ENCODE assay signal across 18 cellular contexts in genomic region chr21:41295721-41296254, GRCh38. TPM values are rescaled to one million over a fixed set of nuclear protein-coding genes. Genes with fewer than 3 reads are reported as not detected.
A peak's percentile ranks its signal among the peaks of the same experiment; 100 is the strongest.
DNase-seq lines count a peak whose midpoint lies in the region; ATAC-seq and TF ChIP-seq lines count a peak whose summit lies in the region.
"Had no signal": no experiment of that assay in that cellular context is flagged by ENCODE, and none has a peak within 500 bp of the region (broad histone marks: within the 10 kb centered on the region; RNA-seq: fewer than 3 reads in every experiment).

No MANE protein-coding gene starts in this region.

- H2AFZ ChIP-seq in IMR-90 (replicated peaks; ENCODE audit: low read length, poor library complexity), result no peak overlapping the region
- H2AFZ ChIP-seq: GM23338 had no signal

- H3K14ac ChIP-seq in IMR-90 (replicated peaks; ENCODE audit: low read depth, low read length), result no peak overlapping the region

- no peak for ATAC-seq in IMR-90 (ENCODE audit: low read depth)
- peak; percentile 85 for ATAC-seq in esophagus mucosa
- peak; percentile 53 for ATAC-seq in left lung
- ATAC-seq: A549, GM23338 had no signal

- in situ Hi-C loops in IMR-90 (cut with MboI; ENCODE audit: low sequenced_read_pairs), result loop anchor here (25.0 kb wide), 1 partner anchor 492 kb away; no protein-coding TSS in a partner anchor
- in situ Hi-C loops in transverse colon (cut with MboI; ENCODE audit: low pct_ligation_motif_present in 1 of 4, low pct_unique_long_range_greater_than_20kb in 1 of 4, low sequenced_read_pairs in 3 of 4), result loop anchor here in 1 of 4 donors (25.0 kb wide), 1 partner anchor 167 kb away; no protein-coding TSS in a partner anchor

- intact Hi-C loops in IMR-90 (cut with micrococcal nuclease) (no loop called here), left lung (cut with DNase I) (no loop called here), transverse colon (cut with DNase I; ENCODE audit: low total_unique reads) (no loop called here), ascending aorta (cut with DNase I) (no loop called here), thyroid gland (cut with DNase I) (no loop called here)

- POLR2A ChIA-PET in IMR-90 (lab: Charles Lee; ENCODE audit: unreplicated experiment), result no interaction called here

- TF ChIP-seq CTCF in IMR-90 (conservative IDR thresholded peaks at IDR 0.05; ENCODE audit: low read depth, low read length), result no peak
- TF ChIP-seq CTCF in left lung (IDR thresholded peaks at IDR 0.05), result no peak
- no peak for TF ChIP-seq CTCF in transverse colon (IDR thresholded peaks at IDR 0.05)
- TF ChIP-seq CTCF in ascending aorta (IDR thresholded peaks at IDR 0.05), result no peak
- no peak for TF ChIP-seq CTCF in thyroid gland (IDR thresholded peaks at IDR 0.05)

- H4K20me1 ChIP-seq in IMR-90 (ENCODE audit: insufficient read depth, low read length), result no peaks in the 10 kb centered on the region

- TF ChIP-seq EP300 in transverse colon (IDR thresholded peaks at IDR 0.05; ENCODE audit: low read depth), result no peak

- H2BK120ac ChIP-seq in IMR-90 (ENCODE audit: low read depth, low read length), result no peak overlapping the region
- H2BK120ac ChIP-seq in mesendoderm (ENCODE audit: low read depth, low read length), result no peak overlapping the region

- no peaks in the 10 kb centered on the region for H3K9me1 ChIP-seq in IMR-90 (ENCODE audit: insufficient read depth, low read length)

- no peak for TF ChIP-seq RAD21 in IMR-90 (IDR thresholded peaks at IDR 0.05; ENCODE audit: low read length)

- H3K18ac ChIP-seq in IMR-90 (ENCODE audit: low read depth, low read length) (no peak overlapping the region), mesendoderm (ENCODE audit: low read length) (no peak overlapping the region)

- TF ChIP-seq POLR2A in IMR-90 (IDR thresholded peaks at IDR 0.05; ENCODE audit: low read depth, low read length), result no peak
- no peak for TF ChIP-seq POLR2A in transverse colon (IDR thresholded peaks at IDR 0.05)
- no peak for TF ChIP-seq POLR2A in thyroid gland (IDR thresholded peaks at IDR 0.05)

- H3K36me3 ChIP-seq in IMR-90 (ENCODE audit: control insufficient read depth, insufficient read depth, low read length) (no peaks in the 10 kb centered on the region), left lung (no peaks in the 10 kb centered on the region), transverse colon (no peaks in the 10 kb centered on the region), ascending aorta (no peaks in the 10 kb centered on the region), mesendoderm (ENCODE audit: control insufficient read depth, insufficient read depth, low read length) (no peaks in the 10 kb centered on the region), thyroid gland (no peaks in the 10 kb centered on the region)

- H3K4me3 ChIP-seq in IMR-90 (ENCODE audit: insufficient read depth, low read depth, low read length) (no peak overlapping the region), left lung (no peak overlapping the region), transverse colon (no peak overlapping the region), ascending aorta (no peak overlapping the region), mesendoderm (ENCODE audit: low read length) (no peak overlapping the region), thyroid gland (replicated peaks in 1 of 3) (no peak overlapping the region)
- H3K4me3 ChIP-seq: A549, GM23338 had no signal

- DNase-seq in IMR-90, result no peak
- DNase-seq in left lung, result no peak
- DNase-seq in transverse colon, result peak; percentile 27
- DNase-seq in ascending aorta (ENCODE audit: low spot score in 2 of 2), result no peak
- DNase-seq in NCI-H2196 (lab: John Stamatoyannopoulos, UW; ENCODE audit: unreplicated experiment), result no peak
- DNase-seq in mesendoderm, result no peak
- DNase-seq in thyroid gland, result no peak
- DNase-seq: AML-193; Caco-2; CD4-positive, alpha-beta T cell; HCEC 1CT had no signal

- peaks cover 4% of the 10 kb centered on the region for H3K27me3 ChIP-seq in IMR-90 (ENCODE audit: control insufficient read depth, insufficient read depth, low read length)
- peaks cover 0 to 18% of the 10 kb centered on the region in 2 donors for H3K27me3 ChIP-seq in left lung
- H3K27me3 ChIP-seq in transverse colon, result peaks cover 35% of the 10 kb centered on the region
- H3K27me3 ChIP-seq in ascending aorta, result no peaks in the 10 kb centered on the region
- H3K27me3 ChIP-seq in mesendoderm (ENCODE audit: insufficient read depth, low read length, poor library complexity), result no peaks in the 10 kb centered on the region
- H3K27me3 ChIP-seq in thyroid gland, result no peaks in the 10 kb centered on the region

- no peak overlapping the region for H3K9ac ChIP-seq in IMR-90 (ENCODE audit: low read depth, low read length)
- H3K9ac ChIP-seq in mesendoderm (ENCODE audit: low read length), result no peak overlapping the region

- H3K4me1 ChIP-seq in IMR-90 (ENCODE audit: control insufficient read depth, insufficient read depth, low read length) (no peaks in the 10 kb centered on the region), left lung (no peaks in the 10 kb centered on the region), transverse colon (peaks cover 0 to 6% (median 0%) of the 10 kb centered on the region in 4 donors), ascending aorta (no peaks in the 10 kb centered on the region), mesendoderm (ENCODE audit: control insufficient read depth, low read depth, low read length) (no peaks in the 10 kb centered on the region), thyroid gland (no peaks in the 10 kb centered on the region)
- H3K4me1 ChIP-seq: A549, Caco-2 had no signal

- H4K8ac ChIP-seq in IMR-90 (ENCODE audit: low read depth in 2 of 2, low read length in 2 of 2) (no peak overlapping the region), mesendoderm (ENCODE audit: low read depth, low read length) (no peak overlapping the region)

- H4K5ac ChIP-seq in IMR-90 (ENCODE audit: low read depth, low read length) (no peak overlapping the region), mesendoderm (ENCODE audit: low read length) (no peak overlapping the region)

- H3K79me1 ChIP-seq in IMR-90 (ENCODE audit: low read depth in 1 of 2, low read length in 2 of 2) (no peaks in the 10 kb centered on the region), mesendoderm (ENCODE audit: low read length) (no peaks in the 10 kb centered on the region)

- dilution Hi-C loops in IMR-90 (cut with HindIII; ENCODE audit: low sequenced_read_pairs, unreplicated experiment), result no loop called here

- no peak overlapping the region for H2AK5ac ChIP-seq in IMR-90 (ENCODE audit: low read depth, low read length)
- no peak overlapping the region for H2AK5ac ChIP-seq in mesendoderm (ENCODE audit: low read length)

- no TSS peak for BruUV-seq in IMR-90 (replicated peaks; lab: Mats Ljungman, UMichigan)

- H3K27ac ChIP-seq in IMR-90 (ENCODE audit: insufficient read depth, low read length) (no peak overlapping the region), left lung (no peak overlapping the region), transverse colon (no peak overlapping the region), ascending aorta (no peak overlapping the region), mesendoderm (ENCODE audit: low read depth, low read length) (no peak overlapping the region), thyroid gland (no peak overlapping the region)
- H3K27ac ChIP-seq: 22Rv1, A549, C4-2B, HL-60 had no signal

- H3K79me2 ChIP-seq in mesendoderm (ENCODE audit: control insufficient read depth, insufficient read depth, low read length), result no peaks in the 10 kb centered on the region

- H2BK15ac ChIP-seq in IMR-90 (ENCODE audit: low read depth, low read length) (no peak overlapping the region), mesendoderm (replicated peaks; ENCODE audit: low read depth) (no peak overlapping the region)

- H3K56ac ChIP-seq in IMR-90 (ENCODE audit: extremely low read depth, insufficient read depth, low read length) (no peak overlapping the region), mesendoderm (ENCODE audit: low read length) (no peak overlapping the region)

- H3K4me2 ChIP-seq in IMR-90 (ENCODE audit: low read depth, low read length), result no peak overlapping the region
- H3K4me2 ChIP-seq in mesendoderm (ENCODE audit: low read length), result no peak overlapping the region
- H3K4me2 ChIP-seq: A549, GM23338 had no signal

- no peak overlapping the region for H4K91ac ChIP-seq in IMR-90 (ENCODE audit: insufficient read depth, low read depth, low read length)

- H3K9me3 ChIP-seq in IMR-90 (ENCODE audit: control insufficient read depth, insufficient read depth, low read length) (no peaks in the 10 kb centered on the region), left lung (no peaks in the 10 kb centered on the region), transverse colon (no peaks in the 10 kb centered on the region), ascending aorta (no peaks in the 10 kb centered on the region), thyroid gland (no peaks in the 10 kb centered on the region)
- H3K9me3 ChIP-seq: A549, Caco-2 had no signal

- H3K23ac ChIP-seq in IMR-90 (ENCODE audit: low read depth, low read length) (no peak overlapping the region), mesendoderm (ENCODE audit: low read length) (no peak overlapping the region)

- H3K4ac ChIP-seq in IMR-90 (ENCODE audit: low read depth, low read length), result no peak overlapping the region
- no peak overlapping the region for H3K4ac ChIP-seq in mesendoderm (ENCODE audit: low read depth, low read length)

- CTCF ChIA-PET in IMR-90 (lab: Yijun Ruan, JAX), result interaction anchor here (1.8 kb wide), 1 partner anchor 13 kb away, joined by 7 read pairs; no protein-coding TSS in a partner anchor

- WGBS in IMR-90 (ENCODE audit: extremely low coverage in 2 of 2, insufficient read length in 1 of 2), 2 experiments, result 33% methylated on average over 2 of the region's 4 CpGs; no CpG with 5 or more reads in 1 of the 2 experiments
- WGBS in transverse colon (ENCODE audit: low coverage in 1 of 2), 2 donors, result 50 to 54% methylated on average over 1 to 4 of the region's 4 CpGs
- no CpG with 5 or more reads among the region's 4 CpGs for WGBS in mesendoderm (ENCODE audit: extremely low coverage, insufficient coverage, low lambda C conversion rate)
- 86% methylated on average over 4 of the region's 4 CpGs for WGBS in thyroid gland, 2 donors

- H2AK9ac ChIP-seq in IMR-90 (replicated peaks; ENCODE audit: low read depth, low read length, poor library complexity), result peak overlapping the region; percentile 16

- no peak overlapping the region for H2BK20ac ChIP-seq in IMR-90 (ENCODE audit: low read depth, low read length)

- H2BK5ac ChIP-seq in IMR-90 (ENCODE audit: low read depth, low read length, poor library complexity, severe bottlenecking) (no peak overlapping the region), mesendoderm (ENCODE audit: low read length) (no peak overlapping the region)

TF ChIP-seq in IMR-90, 13 proteins besides CTCF, POLR2A, EP300 and RAD21 (continues in another document):
- no peak for TF ChIP-seq MAFK (IDR thresholded peaks at IDR 0.05; ENCODE audit: low read depth, low read length)

RNA-seq across cellular contexts. Expression of gene FAM3B, which starts 20.8 kb away (rescaled TPM):
- not detected in 2 replicates for total RNA-seq in IMR-90 (2012; rRNA removed)
- not detected in 2 replicates for polyA plus RNA-seq in IMR-90 (2012; rRNA removed)
- not detected in 2 replicates for polyA plus RNA-seq in IMR-90 (2012; cell fraction: cytosol; rRNA removed)
- not detected in 2 replicates for polyA plus RNA-seq in IMR-90 (2012; cell fraction: nucleus; rRNA removed; ENCODE audit: low replicate concordance)
- 23.3 TPM for total RNA-seq in esophagus mucosa
- total RNA-seq in left lung, result 10 to 100 TPM in 1 of 2 donors, 1 to 10 TPM in 1; 7.9 to 31.9 TPM
- total RNA-seq in transverse colon, result 1 to 10 TPM in 2 of 4 donors, not detected in 2; 2.4 to 5.7 TPM
- total RNA-seq in ascending aorta, result not detected
- 1.6 TPM for polyA plus RNA-seq in mesendoderm (2013, experiment 1 of 2)
- 1.9 TPM for polyA plus RNA-seq in mesendoderm (2013, experiment 2 of 2)
- 1 to 10 TPM; 2.4 to 9.9 (median 5.1) TPM for total RNA-seq in thyroid gland
- total RNA-seq: CD4-positive, alpha-beta T cell had no signal
- polyA plus RNA-seq: A549, BJ had no signal
